In genomic region chr17:60888812-60889709, GRCh38 we compare ENCODE assay signal across 21 cellular contexts.
A peak's percentile ranks its signal among the peaks of the same experiment; 100 is the strongest.
DNase-seq lines count a peak whose midpoint lies in the region; ATAC-seq, FAIRE-seq and TF ChIP-seq lines count a peak whose summit lies in the region.
"Had no signal": no experiment of that assay in that cellular context is flagged by ENCODE, and none has a peak within 500 bp of the region (broad histone marks: within the 10 kb centered on the region; RNA-seq: fewer than 3 reads in every experiment).

No MANE protein-coding gene starts in this region.

- H3K27me3 Mint-ChIP-seq in progenitor cell of endocrine pancreas = no peaks in the 10 kb centered on the region
- no peaks in the 10 kb centered on the region for H3K27me3 Mint-ChIP-seq in activated CD8-positive, alpha-beta T cell treated with anti-CD3 and anti-CD28 coated beads, Interleukin-2, amount 10 ng/mL, durations not matched to agents 7 days and 5 days (ENCODE audit: low read depth)
- H3K27me3 Mint-ChIP-seq: activated CD8-positive, alpha-beta memory T cell treated with anti-CD3 and anti-CD28 coated beads, Interleukin-2, amount 10 ng/mL, durations not matched to agents 7 days and 5 days; CD4-positive, alpha-beta memory T cell had no signal

- no peaks in the 10 kb centered on the region for H3K27me3 ChIP-seq in K562 (ENCODE audit: control insufficient read depth in 2 of 2, insufficient read depth in 2 of 2, low read length in 2 of 2)

- peak; percentile 39; the same call in 1 of the 3 replicates for ATAC-seq in K562
- no peak for ATAC-seq in activated CD8-positive, alpha-beta T cell treated with anti-CD3 and anti-CD28 coated beads, Interleukin-2, amount 10 ng/mL, durations not matched to agents 7 days and 5 days
- ATAC-seq: activated CD8-positive, alpha-beta memory T cell treated with anti-CD3 and anti-CD28 coated beads, Interleukin-2, amount 10 ng/mL, durations not matched to agents 7 days and 5 days; naive thymus-derived CD4-positive, alpha-beta T cell had no signal

- peaks cover 9% of the 10 kb centered on the region for H3K4me1 Mint-ChIP-seq in progenitor cell of endocrine pancreas (ENCODE audit: low read depth)
- no peaks in the 10 kb centered on the region for H3K4me1 Mint-ChIP-seq in activated CD8-positive, alpha-beta T cell treated with anti-CD3 and anti-CD28 coated beads, Interleukin-2, amount 10 ng/mL, durations not matched to agents 7 days and 5 days (ENCODE audit: low read depth)
- H3K4me1 Mint-ChIP-seq: activated CD8-positive, alpha-beta memory T cell treated with anti-CD3 and anti-CD28 coated beads, Interleukin-2, amount 10 ng/mL, durations not matched to agents 7 days and 5 days had no signal

- no TSS peak for BruUV-seq in K562 (replicated peaks; lab: Mats Ljungman, UMichigan)

- H3K4me1 ChIP-seq in K562 (replicated peaks in 1 of 2; ENCODE audit: control insufficient read depth in 2 of 2, insufficient read depth in 2 of 2, low read length in 2 of 2) = no peaks in the 10 kb centered on the region

- TF ChIP-seq POLR2A in K562 (conservative IDR thresholded peaks at IDR 0.05) = no peak

- peak overlapping the region; percentile 6; the same call in 1 of the 2 replicates for H2AFZ ChIP-seq in K562 (ENCODE audit: low read depth, low read length)

- H4K20me1 ChIP-seq in K562 (replicated peaks; ENCODE audit: control insufficient read depth, insufficient read depth, low read length) = no peaks in the 10 kb centered on the region

- H3K27ac Mint-ChIP-seq in progenitor cell of endocrine pancreas = no peak overlapping the region
- no peak overlapping the region for H3K27ac Mint-ChIP-seq in activated CD8-positive, alpha-beta T cell treated with anti-CD3 and anti-CD28 coated beads, Interleukin-2, amount 10 ng/mL, durations not matched to agents 7 days and 5 days
- H3K27ac Mint-ChIP-seq: activated CD8-positive, alpha-beta memory T cell treated with anti-CD3 and anti-CD28 coated beads, Interleukin-2, amount 10 ng/mL, durations not matched to agents 7 days and 5 days; naive thymus-derived CD4-positive, alpha-beta T cell had no signal

- H3K36me3 ChIP-seq in K562 (ENCODE audit: control insufficient read depth, insufficient read depth, low read length) = no peaks in the 10 kb centered on the region

- H3K9me1 ChIP-seq in K562 (ENCODE audit: control insufficient read depth, insufficient read depth, low read length) = no peaks in the 10 kb centered on the region

- 0 out of 4 replicates have a peak, but pooled peaks of 1 of the 2 experiments have one; percentile 12 for TF ChIP-seq RAD21 in K562 (CRISPR knock-in tag; conservative IDR thresholded peaks at IDR 0.05 in 1 of 2, IDR thresholded peaks at IDR 0.05 in 1 of 2)

- POLR2A ChIA-PET in K562 (lab: Yijun Ruan, JAX) = no interaction called here
- POLR2A ChIA-PET in activated CD8-positive, alpha-beta T cell treated with anti-CD3 and anti-CD28 coated beads, Interleukin-2, amount 10 ng/mL, durations not matched to agents 7 days and 5 days (lab: Charles Lee) = no interaction called here

- intact Hi-C loops in K562 (cut with micrococcal nuclease) = no loop called here

- H3K9me3 ChIP-seq in K562 (replicated peaks; ENCODE audit: control insufficient read depth, insufficient read depth, low read depth, low read length) = no peaks in the 10 kb centered on the region

- in situ Hi-C loops in K562 (cut with MboI) = no loop called here

- H3K4me2 ChIP-seq in K562 (ENCODE audit: insufficient read depth, low read length) = no peak overlapping the region

- peaks cover 6% of the 10 kb centered on the region for H3K9me3 Mint-ChIP-seq in progenitor cell of endocrine pancreas (ENCODE audit: low read depth)
- H3K9me3 Mint-ChIP-seq in activated CD8-positive, alpha-beta T cell treated with anti-CD3 and anti-CD28 coated beads, Interleukin-2, amount 10 ng/mL, durations not matched to agents 7 days and 5 days (ENCODE audit: insufficient read depth) = peaks cover 4% of the 10 kb centered on the region

- H3K79me2 ChIP-seq in K562 (ENCODE audit: control insufficient read depth, insufficient read depth, low read length) = no peaks in the 10 kb centered on the region

- H3K4me3 Mint-ChIP-seq in progenitor cell of endocrine pancreas (ENCODE audit: low read depth) = peak overlapping the region; percentile 48
- no peak overlapping the region for H3K4me3 Mint-ChIP-seq in activated CD8-positive, alpha-beta T cell treated with anti-CD3 and anti-CD28 coated beads, Interleukin-2, amount 10 ng/mL, durations not matched to agents 7 days and 5 days
- H3K4me3 Mint-ChIP-seq: activated CD8-positive, alpha-beta memory T cell treated with anti-CD3 and anti-CD28 coated beads, Interleukin-2, amount 10 ng/mL, durations not matched to agents 7 days and 5 days; CD4-positive, alpha-beta memory T cell; naive thymus-derived CD4-positive, alpha-beta T cell had no signal

- DNase-seq in NCI-H1436 (lab: John Stamatoyannopoulos, UW) (peak; percentile 9), NCI-H1436 treated with DMSO at 0.1 percent for 48 hours (lab: John Stamatoyannopoulos, UW) (no peak), LHCN-M2 (ENCODE audit: low read depth) (peak; percentile 19), K562 (ENCODE audit: extremely low read depth in 1 of 4, low spot score in 3 of 4) (no peak), progenitor cell of endocrine pancreas (ENCODE audit: low spot score, unreplicated experiment) (no peak)
- DNase-seq in NK-92 treated with Interleukin-12 subunit alpha and Interleukin-12 subunit beta, amount 100 ng/mL, for 24 hours (lab: John Stamatoyannopoulos, UW) = no peak
- DNase-seq in activated CD4-positive, alpha-beta T cell treated with anti-CD3 and anti-CD28 coated beads, Interleukin-2, amount 50 U/mL, for 1 hour = no peak
- DNase-seq in activated CD8-positive, alpha-beta T cell treated with anti-CD3 and anti-CD28 coated beads, Interleukin-2, amount 10 ng/mL, durations not matched to agents 7 days and 5 days = no peak
- DNase-seq: activated CD4-positive, CD25-positive, alpha-beta regulatory T cell; activated CD8-positive, alpha-beta memory T cell treated with anti-CD3 and anti-CD28 coated beads, Interleukin-2, amount 10 ng/mL, durations not matched to agents 7 days and 5 days; amygdala; CD4-positive, alpha-beta memory T cell; EL; HCEC 1CT; hippocampal formation; naive thymus-derived CD4-positive, alpha-beta T cell; Right ventricle myocardium superior; stimulated activated CD4-positive, alpha-beta T cell treated with anti-CD3 and anti-CD28 coated beads, Interleukin-15, amount 100 ng/mL, for 24 hours; stimulated activated naive CD4-positive, alpha-beta T cell treated with Interleukin-2 at 50 U/mL for 16 hours; T-helper 2 cell; trophoblast cell had no signal

- H3K36me3 Mint-ChIP-seq in progenitor cell of endocrine pancreas (ENCODE audit: insufficient read depth) = peaks cover 10% of the 10 kb centered on the region
- no peaks in the 10 kb centered on the region for H3K36me3 Mint-ChIP-seq in activated CD8-positive, alpha-beta T cell treated with anti-CD3 and anti-CD28 coated beads, Interleukin-2, amount 10 ng/mL, durations not matched to agents 7 days and 5 days (ENCODE audit: low read depth)
- H3K36me3 Mint-ChIP-seq: activated CD8-positive, alpha-beta memory T cell treated with anti-CD3 and anti-CD28 coated beads, Interleukin-2, amount 10 ng/mL, durations not matched to agents 7 days and 5 days had no signal

- no peak overlapping the region for H3K27ac ChIP-seq in K562 (ENCODE audit: extremely low read depth, low read depth, low read length)

- TF ChIP-seq EP300 in K562 (IDR thresholded peaks at IDR 0.05; ENCODE audit: low read length) = no peak

- CTCF ChIA-PET in K562 (lab: Yijun Ruan, JAX; ENCODE audit: low intra/inter-chr PET ratio) = no interaction called here
- CTCF ChIA-PET in activated CD8-positive, alpha-beta T cell treated with anti-CD3 and anti-CD28 coated beads, Interleukin-2, amount 10 ng/mL, durations not matched to agents 7 days and 5 days (lab: Charles Lee) = no interaction called here

- no peak for TF ChIP-seq CTCF in K562 (IDR thresholded peaks at IDR 0.05 in 2 of 3, conservative IDR thresholded peaks at IDR 0.05 in 1 of 3; ENCODE audit: insufficient read depth in 2 of 3, low read depth in 1 of 3, low read length in 3 of 3)
- no peak for TF ChIP-seq CTCF in progenitor cell of endocrine pancreas (IDR thresholded peaks at IDR 0.05; ENCODE audit: unreplicated experiment)

- no peak overlapping the region for H3K9ac ChIP-seq in K562 (ENCODE audit: insufficient read depth in 1 of 2, low read depth in 2 of 2, low read length in 2 of 2)

- FAIRE-seq in K562 (lab: Jason Lieb, UNC) = no peak

- WGBS in K562 (ENCODE audit: insufficient coverage, low coverage, missing lambda C conversion rate) = 53% methylated on average over 5 of the region's 5 CpGs

- H3K4me3 ChIP-seq in K562 = no peak overlapping the region

TF ChIP-seq in K562, 482 proteins besides CTCF, POLR2A, EP300 and RAD21 (continues in another document):
- TF ChIP-seq RBM34 (IDR thresholded peaks at IDR 0.05; ENCODE audit: borderline replicate concordance, insufficient read depth, low read length) (no peak), MECOM (CRISPR knock-in tag; IDR thresholded peaks at IDR 0.05) (no peak), SETDB1 (IDR thresholded peaks at IDR 0.05; ENCODE audit: low read length) (no peak), ID3 (CRISPR knock-in tag; IDR thresholded peaks at IDR 0.05) (no peak), ID3 (tag; IDR thresholded peaks at IDR 0.05) (no peak), DNMT1 (IDR thresholded peaks at IDR 0.05) (no peak), PTTG1 (tag; IDR thresholded peaks at IDR 0.05; ENCODE audit: low read depth) (no peak), TEAD4 (IDR thresholded peaks at IDR 0.05; ENCODE audit: low read length) (no peak), TEAD4 (CRISPR knock-in tag; IDR thresholded peaks at IDR 0.05; ENCODE audit: borderline replicate concordance) (no peak), ELF2 (CRISPR knock-in tag; IDR thresholded peaks at IDR 0.05) (no peak), PREB (CRISPR knock-in tag; IDR thresholded peaks at IDR 0.05) (no peak), NFIX (CRISPR knock-in tag; IDR thresholded peaks at IDR 0.05; ENCODE audit: low read depth) (no peak), SMARCE1 (IDR thresholded peaks at IDR 0.05) (no peak), RBM22 (IDR thresholded peaks at IDR 0.05; ENCODE audit: low read depth, low read length, poor library complexity, severe bottlenecking) (no peak)

Comparison
In these comparisons a context has a peak if more than half of its experiments do, and no peak if none do; other contexts are left out.
1. DNase-seq: peak in NCI-H1436 (single experiment) and LHCN-M2 (single experiment); none in NCI-H1436 treated with DMSO at 0.1 percent for 48 hours (single experiment), K562 (0 of 4), progenitor cell of endocrine pancreas (single experiment), NK-92 treated with Interleukin-12 subunit alpha and Interleukin-12 subunit beta, amount 100 ng/mL, for 24 hours (single experiment), activated CD4-positive, alpha-beta T cell treated with anti-CD3 and anti-CD28 coated beads, Interleukin-2, amount 50 U/mL, for 1 hour (single experiment) and activated CD8-positive, alpha-beta T cell treated with anti-CD3 and anti-CD28 coated beads, Interleukin-2, amount 10 ng/mL, durations not matched to agents 7 days and 5 days (single experiment).